Comparison of ENCODE assay signal across 8 cellular contexts in genomic region chr1:27145934-27146354, GRCh38. TPM values are rescaled to one million over a fixed set of nuclear protein-coding genes. Genes with fewer than 3 reads are reported as not detected.
DNase-seq lines count a peak whose midpoint lies in the region; ATAC-seq and TF ChIP-seq lines count a peak whose summit lies in the region.

No MANE protein-coding gene starts in this region.

- peak overlapping the region; percentile 94 for H3K27ac Mint-ChIP-seq in HFFc6

- no peak for TF ChIP-seq CTCF in HFFc6 (IDR thresholded peaks at IDR 0.05)
- TF ChIP-seq CTCF in ascending aorta (IDR thresholded peaks at IDR 0.05), result no peak

- H3K36me3 ChIP-seq in ascending aorta, result no peaks in the 10 kb centered on the region
- H3K36me3 ChIP-seq in stomach smooth muscle (ENCODE audit: control insufficient read depth in 2 of 2, insufficient read depth in 2 of 2, low read length in 2 of 2), result no peaks in the 10 kb centered on the region

- peak overlapping the region; percentile 73 for H3K4me3 Mint-ChIP-seq in HFFc6

- DNase-seq in HFFc6, result peak; percentile 91
- peak; percentile 31 to 79 for DNase-seq in ascending aorta (ENCODE audit: low spot score in 2 of 2)
- peak; percentile 97 for DNase-seq in iris pigment epithelial cell (ENCODE audit: low read depth)
- no peak for DNase-seq in NCI-H2171 treated with DMSO at 0.1 percent for 48 hours (lab: John Stamatoyannopoulos, UW)
- DNase-seq in stimulated activated naive CD4-positive, alpha-beta T cell (lab: John Stamatoyannopoulos, UW), result no peak

- H3K4me3 ChIP-seq in ascending aorta (no peak overlapping the region), stomach smooth muscle (ENCODE audit: low read length in 2 of 2) (no peak overlapping the region)

- H3K4me1 Mint-ChIP-seq in HFFc6 (ENCODE audit: low read depth), result peaks cover 69% of the 10 kb centered on the region

- no peaks in the 10 kb centered on the region for H3K9me3 Mint-ChIP-seq in HFFc6

- H3K27me3 ChIP-seq in ascending aorta, result no peaks in the 10 kb centered on the region
- no peaks in the 10 kb centered on the region for H3K27me3 ChIP-seq in stomach smooth muscle (ENCODE audit: control insufficient read depth in 1 of 2, insufficient read depth in 2 of 2, low read length in 2 of 2)

- intact Hi-C loops in ascending aorta (cut with DNase I), result no loop called here

- ATAC-seq in GM19023 (IDR thresholded peaks at IDR 0.05; ENCODE audit: unreplicated experiment) (no peak), HG03460 (IDR thresholded peaks at IDR 0.05; ENCODE audit: unreplicated experiment) (no peak)

- peaks cover 3% of the 10 kb centered on the region for H3K27me3 Mint-ChIP-seq in HFFc6 (ENCODE audit: insufficient read depth)

- H3K27ac ChIP-seq in ascending aorta (peak overlapping the region; percentile 85 to 91), stomach smooth muscle (ENCODE audit: low read length) (peak overlapping the region; percentile 73)

- peaks cover 5% of the 10 kb centered on the region; the same call in 1 of the 2 replicates for H3K36me3 Mint-ChIP-seq in HFFc6 (ENCODE audit: low read depth)

- H3K4me1 ChIP-seq in ascending aorta (peaks cover 14 to 37% of the 10 kb centered on the region in 2 donors), stomach smooth muscle (ENCODE audit: control insufficient read depth, insufficient read depth, low read length) (peaks cover 44% of the 10 kb centered on the region)

- peak overlapping the region; percentile 16 to 62 for H3K9ac ChIP-seq in stomach smooth muscle (ENCODE audit: low read length in 2 of 2)

- H3K9me3 ChIP-seq in ascending aorta (no peaks in the 10 kb centered on the region), stomach smooth muscle (ENCODE audit: control insufficient read depth in 2 of 2, low read length in 2 of 2) (no peaks in the 10 kb centered on the region)

RNA-seq across cellular contexts. Expression of gene SLC9A1, which starts 9.0 kb away (rescaled TPM):
- total RNA-seq in HFFc6 (2021; fragmentation: NEBNext Ultra II Directional; extraction: Animal tissue kit (Norgen Biotek cat#: 25700)), result 10 to 100 TPM; 37.1 to 51.0 (median 44.7) TPM
- 22.0 TPM for total RNA-seq in ascending aorta

Comparison
In these comparisons a context has a peak if more than half of its experiments do, and no peak if none do; other contexts are left out.
1. DNase-seq: peak in HFFc6 (single experiment), ascending aorta (2 of 2) and iris pigment epithelial cell (single experiment); none in NCI-H2171 treated with DMSO at 0.1 percent for 48 hours (single experiment) and stimulated activated naive CD4-positive, alpha-beta T cell (0 of 6).